11 cellular contexts compared by ENCODE assay signal in the genomic region with DNA sequence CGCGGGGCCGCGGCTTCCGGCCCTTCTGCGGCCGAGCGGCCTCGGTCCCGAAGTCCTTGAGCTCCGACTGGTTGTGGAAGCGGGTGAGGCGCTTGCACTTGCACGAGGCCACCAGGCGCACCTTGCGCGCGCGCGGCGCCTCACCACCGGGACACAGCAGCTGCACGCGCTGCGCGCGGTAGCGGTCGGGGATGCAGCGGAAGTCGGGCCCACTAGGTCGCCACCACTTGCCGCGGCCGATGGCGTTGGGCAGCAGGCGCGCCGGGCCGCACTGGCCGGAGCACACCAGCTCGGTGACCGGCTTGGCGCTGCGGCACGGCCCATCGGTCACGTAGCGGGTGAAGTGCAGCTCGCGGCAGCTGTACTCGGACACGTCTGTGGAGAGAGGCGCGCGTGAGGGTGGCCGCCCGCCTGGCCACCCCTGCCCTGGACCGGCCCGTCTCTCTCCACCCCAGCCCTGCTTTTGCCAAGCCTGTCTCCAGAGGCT. TPM values are rescaled to one million over a fixed set of nuclear protein-coding genes. Genes with fewer than 3 reads are reported as not detected.
A peak's percentile ranks its signal among the peaks of the same experiment; 100 is the strongest.
DNase-seq lines count a peak whose midpoint lies in the region; ATAC-seq, FAIRE-seq and TF ChIP-seq lines count a peak whose summit lies in the region.
"Had no signal": no experiment of that assay in that cellular context is flagged by ENCODE, and none has a peak within 500 bp of the region (broad histone marks: within the 10 kb centered on the region; RNA-seq: fewer than 3 reads in every experiment).

No MANE protein-coding gene starts in this region.

- H3K27ac Mint-ChIP-seq in astrocyte (ENCODE audit: unreplicated experiment) = no peak overlapping the region

- DNase-seq in activated CD4-positive, alpha-beta T cell treated with anti-CD3 and anti-CD28 coated beads for 48 hours = peak; percentile 48
- DNase-seq in activated CD4-positive, alpha-beta T cell treated with anti-CD3 and anti-CD28 coated beads for 4 hours = no peak
- DNase-seq in astrocyte (ENCODE audit: low read depth) (peak; percentile 33), iPS-NIHi7 (ENCODE audit: extremely low spot score) (peak; percentile 76), middle frontal gyrus (ENCODE audit: extremely low spot score, low spot score) (no peak)
- DNase-seq in stimulated activated naive CD8-positive, alpha-beta T cell treated with anti-CD3 and anti-CD28 coated beads, Interleukin-15, Interleukin-2, amounts not matched to agents 100 U/mL and 50 U/mL, for 24 hours = peak; percentile 21
- DNase-seq: Caco-2 had no signal

- peak overlapping the region; percentile 22 for H3K4me3 ChIP-seq in astrocyte (ENCODE audit: insufficient read depth, low read depth, low read length)

- ATAC-seq in stimulated activated naive CD8-positive, alpha-beta T cell treated with anti-CD3 and anti-CD28 coated beads, Interleukin-15, Interleukin-2, amounts not matched to agents 100 U/mL and 50 U/mL, for 24 hours = peak; percentile 14
- ATAC-seq in HG03108 (IDR thresholded peaks at IDR 0.05; ENCODE audit: unreplicated experiment) (no peak), HG02973 (IDR thresholded peaks at IDR 0.05; ENCODE audit: unreplicated experiment) (no peak)

- peak overlapping the region; percentile 79 for H3K4me2 ChIP-seq in astrocyte (ENCODE audit: low read length)

- no peak for FAIRE-seq in astrocyte (lab: Jason Lieb, UNC)

- H4K20me1 ChIP-seq in astrocyte (ENCODE audit: insufficient read depth, low read length) = no peaks in the 10 kb centered on the region

- no peak for TF ChIP-seq CTCF in astrocyte (IDR thresholded peaks at IDR 0.05; ENCODE audit: insufficient read depth, low read depth, low read length)

- no peak overlapping the region for H3K4me3 Mint-ChIP-seq in astrocyte (ENCODE audit: unreplicated experiment)

- no peak overlapping the region for H3K9ac ChIP-seq in astrocyte (ENCODE audit: low read length)

- no peaks in the 10 kb centered on the region for H3K36me3 ChIP-seq in astrocyte (ENCODE audit: insufficient read depth, low read length)

- H3K27ac ChIP-seq in astrocyte (ENCODE audit: low read depth, low read length) = no peak overlapping the region

- no peaks in the 10 kb centered on the region for H3K79me2 ChIP-seq in astrocyte (ENCODE audit: insufficient read depth, low read length)

- H2AFZ ChIP-seq in astrocyte (ENCODE audit: low read depth, low read length) = peak overlapping the region; percentile 65

- no peaks in the 10 kb centered on the region for H3K9me3 Mint-ChIP-seq in astrocyte (ENCODE audit: unreplicated experiment)

- no peaks in the 10 kb centered on the region for H3K9me3 ChIP-seq in astrocyte (ENCODE audit: insufficient read depth, low read depth, low read length)
- H3K9me3 ChIP-seq: Caco-2 had no signal

- peaks cover 1% of the 10 kb centered on the region for H3K36me3 Mint-ChIP-seq in astrocyte (ENCODE audit: low read depth, unreplicated experiment)

- peaks cover 75% of the 10 kb centered on the region for H3K27me3 Mint-ChIP-seq in astrocyte (ENCODE audit: low read depth, unreplicated experiment)

- peaks cover 12% of the 10 kb centered on the region for H3K4me1 ChIP-seq in astrocyte (ENCODE audit: insufficient read depth, low read length)
- H3K4me1 ChIP-seq: Caco-2 had no signal

- peaks cover 55% of the 10 kb centered on the region for H3K27me3 ChIP-seq in astrocyte (ENCODE audit: insufficient read depth, low read length)

- H3K4me1 Mint-ChIP-seq in astrocyte (ENCODE audit: low read depth, unreplicated experiment) = peaks cover 7% of the 10 kb centered on the region

RNA-seq across cellular contexts. Expression of gene SOST, which starts 3.2 kb away (rescaled TPM):
- not detected in 2 replicates for total RNA-seq in astrocyte
- total RNA-seq: Caco-2; mucosa of gallbladder; T-helper 1 cell treated with Interleukin-12 subunit alpha and Interleukin-12 subunit beta and Interleukin-4 antibody, amounts not matched to agents 30 ng/mL and 1 ng/mL, for 36 hours had no signal

RNA-seq across cellular contexts. Expression of gene DUSP3, which starts 23.3 kb away (rescaled TPM):
- total RNA-seq in astrocyte = 63.3 and 71.6 TPM in 2 replicates

RNA-seq across cellular contexts. Expression of gene CFAP97D1, which starts 24.8 kb away (rescaled TPM):
- 0.16 TPM in 1 of 2 replicates, not detected in the other for total RNA-seq in astrocyte
- total RNA-seq: mucosa of gallbladder; T-helper 1 cell treated with Interleukin-12 subunit alpha and Interleukin-12 subunit beta and Interleukin-4 antibody, amounts not matched to agents 30 ng/mL and 1 ng/mL, for 36 hours had no signal

Comparison
In these comparisons a context has a peak if more than half of its experiments do, and no peak if none do; other contexts are left out.
1. DNase-seq: peak in activated CD4-positive, alpha-beta T cell treated with anti-CD3 and anti-CD28 coated beads for 48 hours (single experiment), astrocyte (single experiment), iPS-NIHi7 (single experiment) and stimulated activated naive CD8-positive, alpha-beta T cell treated with anti-CD3 and anti-CD28 coated beads, Interleukin-15, Interleukin-2, amounts not matched to agents 100 U/mL and 50 U/mL, for 24 hours (single experiment); none in activated CD4-positive, alpha-beta T cell treated with anti-CD3 and anti-CD28 coated beads for 4 hours (0 of 2) and middle frontal gyrus (single experiment).